11 cellular contexts compared by ENCODE assay signal in genomic region chr12:27548301-27549199, GRCh38. TPM values are rescaled to one million over a fixed set of nuclear protein-coding genes. Genes with fewer than 3 reads are reported as not detected.
DNase-seq lines count a peak whose midpoint lies in the region; ATAC-seq and TF ChIP-seq lines count a peak whose summit lies in the region.
"Had no signal": no experiment of that assay in that cellular context is flagged by ENCODE, and none has a peak within 500 bp of the region (broad histone marks: within the 10 kb centered on the region; RNA-seq: fewer than 3 reads in every experiment).

No MANE protein-coding gene starts in this region.

- no peak overlapping the region for H3K56ac ChIP-seq in mesendoderm (ENCODE audit: low read length)

- H4K5ac ChIP-seq in mesendoderm (ENCODE audit: low read length): no peak overlapping the region

- no peak overlapping the region for H3K23ac ChIP-seq in mesendoderm (ENCODE audit: low read length)

- H4K8ac ChIP-seq in mesendoderm (ENCODE audit: low read depth, low read length): no peak overlapping the region

- DNase-seq in left ventricle myocardium inferior (no peak), left ventricle myocardium superior (no peak), amniotic epithelial cell (ENCODE audit: low read depth) (peak; percentile 27), uterus (no peak), SHP77 treated with DMSO at 0.1 percent for 48 hours (lab: John Stamatoyannopoulos, UW) (no peak), mesendoderm (no peak)
- DNase-seq: colonic mucosa, MG63, substantia nigra had no signal

- intact Hi-C loops in left ventricle myocardium inferior (cut with micrococcal nuclease): no loop called here
- intact Hi-C loops in left ventricle myocardium superior (cut with micrococcal nuclease): no loop called here
- intact Hi-C loops in uterus (cut with DNase I; ENCODE audit: low total_unique reads): no loop called here

- H3K18ac ChIP-seq in mesendoderm (ENCODE audit: low read length): no peak overlapping the region

- H2AK5ac ChIP-seq in mesendoderm (ENCODE audit: low read length): no peak overlapping the region

- H3K9me3 ChIP-seq in left ventricle myocardium inferior (replicated peaks) (no peaks in the 10 kb centered on the region), muscle layer of duodenum (ENCODE audit: control insufficient read depth in 1 of 2, low read length in 2 of 2) (no peaks in the 10 kb centered on the region), uterus (no peaks in the 10 kb centered on the region)
- H3K9me3 ChIP-seq: colonic mucosa had no signal

- no peak for TF ChIP-seq POLR2A in uterus (IDR thresholded peaks at IDR 0.05)

- TF ChIP-seq CTCF in left ventricle myocardium inferior (IDR thresholded peaks at IDR 0.05; ENCODE audit: borderline replicate concordance) (no peak), uterus (IDR thresholded peaks at IDR 0.05) (no peak)

- H3K36me3 ChIP-seq in left ventricle myocardium inferior (peaks cover 3% of the 10 kb centered on the region), muscle layer of duodenum (ENCODE audit: control insufficient read depth in 1 of 2, insufficient read depth in 2 of 2, low read length in 2 of 2) (peaks cover 0 to 7% of the 10 kb centered on the region in 2 donors), uterus (no peaks in the 10 kb centered on the region), mesendoderm (ENCODE audit: control insufficient read depth, insufficient read depth, low read length) (no peaks in the 10 kb centered on the region)
- H3K36me3 ChIP-seq: colonic mucosa had no signal

- H3K4me1 ChIP-seq in left ventricle myocardium inferior (peaks cover 87% of the 10 kb centered on the region), muscle layer of duodenum (ENCODE audit: control insufficient read depth in 1 of 2, insufficient read depth in 2 of 2, low read length in 2 of 2) (peaks cover 35 to 37% of the 10 kb centered on the region in 2 donors), uterus (peaks cover 3 to 17% of the 10 kb centered on the region in 2 donors), mesendoderm (ENCODE audit: control insufficient read depth, low read depth, low read length) (peaks cover 14% of the 10 kb centered on the region)

- WGBS in mesendoderm (ENCODE audit: extremely low coverage, insufficient coverage, low lambda C conversion rate): no CpG with 5 or more reads among the region's 8 CpGs

- H3K9ac ChIP-seq in mesendoderm (ENCODE audit: low read length): no peak overlapping the region

- peaks cover 45% of the 10 kb centered on the region for H3K79me1 ChIP-seq in mesendoderm (ENCODE audit: low read length)

- H3K27ac ChIP-seq in left ventricle myocardium inferior (replicated peaks) (peak overlapping the region; percentile 95), muscle layer of duodenum (ENCODE audit: low read length) (peak overlapping the region; percentile 2), uterus (peak overlapping the region; percentile 70 to 76), mesendoderm (ENCODE audit: low read depth, low read length) (no peak overlapping the region)
- H3K27ac ChIP-seq: colonic mucosa had no signal

- no peak overlapping the region for H3K4me2 ChIP-seq in mesendoderm (ENCODE audit: low read length)

- peak overlapping the region; percentile 40 for H3K4me3 ChIP-seq in left ventricle myocardium inferior
- no peak overlapping the region for H3K4me3 ChIP-seq in muscle layer of duodenum (ENCODE audit: low read depth in 1 of 2, low read length in 2 of 2)
- H3K4me3 ChIP-seq in uterus: no peak overlapping the region
- no peak overlapping the region for H3K4me3 ChIP-seq in mesendoderm (ENCODE audit: low read length)
- H3K4me3 ChIP-seq: colonic mucosa had no signal

- no peak overlapping the region for H2BK5ac ChIP-seq in mesendoderm (ENCODE audit: low read length)

- peaks cover 45% of the 10 kb centered on the region for H3K79me2 ChIP-seq in mesendoderm (ENCODE audit: control insufficient read depth, insufficient read depth, low read length)

- H3K4ac ChIP-seq in mesendoderm (ENCODE audit: low read depth, low read length): no peak overlapping the region

- H3K27me3 ChIP-seq in left ventricle myocardium inferior (ENCODE audit: low read depth) (no peaks in the 10 kb centered on the region), muscle layer of duodenum (ENCODE audit: low read depth, low read length) (no peaks in the 10 kb centered on the region), uterus (no peaks in the 10 kb centered on the region), mesendoderm (ENCODE audit: insufficient read depth, low read length, poor library complexity) (no peaks in the 10 kb centered on the region)
- H3K27me3 ChIP-seq: colonic mucosa, MG63 had no signal

- ATAC-seq in left ventricle myocardium superior (no peak), GM21786 (IDR thresholded peaks at IDR 0.05; ENCODE audit: unreplicated experiment) (no peak)

- H2BK120ac ChIP-seq in mesendoderm (ENCODE audit: low read depth, low read length): no peak overlapping the region

- no peak overlapping the region for H2BK15ac ChIP-seq in mesendoderm (replicated peaks; ENCODE audit: low read depth)

RNA-seq across cellular contexts. Expression of gene PPFIBP1, which starts 24.5 kb away (rescaled TPM):
- 258 TPM for total RNA-seq in left ventricle myocardium inferior
- 332 TPM for total RNA-seq in left ventricle myocardium superior
- total RNA-seq in uterus: 100 to 1,000 TPM in 1 of 4 donors, 10 to 100 TPM in 3; 43.8 to 139 (median 82.7) TPM
- 24.7 TPM for polyA plus RNA-seq in mesendoderm (2013, experiment 1 of 2)
- 24.3 TPM for polyA plus RNA-seq in mesendoderm (2013, experiment 2 of 2)
